Comparison of ENCODE assay signal across 8 cellular contexts in genomic region chr5:13478831-13479465, GRCh38.
DNase-seq lines count a peak whose midpoint lies in the region; ATAC-seq and TF ChIP-seq lines count a peak whose summit lies in the region.

No MANE protein-coding gene starts in this region.

- no peaks in the 10 kb centered on the region for H3K36me3 ChIP-seq in PC-9 (ENCODE audit: low read depth)

- H3K4me3 ChIP-seq in PC-9 (no peak overlapping the region), epithelial cell of esophagus (ENCODE audit: low read length) (no peak overlapping the region)

- ATAC-seq in GM19324 (IDR thresholded peaks at IDR 0.05; ENCODE audit: low FRiP score, unreplicated experiment): no peak
- ATAC-seq in GM18517 (IDR thresholded peaks at IDR 0.05; ENCODE audit: unreplicated experiment): no peak

- peaks cover 10% of the 10 kb centered on the region; the same call in 1 of the 2 replicates for H3K4me1 ChIP-seq in PC-9 (replicated peaks; ENCODE audit: insufficient read depth)

- no peak overlapping the region for H3K27ac ChIP-seq in PC-9

- no peaks in the 10 kb centered on the region for H3K9me2 ChIP-seq in PC-9 (ENCODE audit: insufficient read depth)

- H3K27me3 ChIP-seq in PC-9 (ENCODE audit: insufficient read depth, low read depth): no peaks in the 10 kb centered on the region

- no peaks in the 10 kb centered on the region for H3F3A ChIP-seq in PC-9 (ENCODE audit: insufficient read depth, low read depth)

- no peaks in the 10 kb centered on the region for H3K9me3 ChIP-seq in PC-9 (ENCODE audit: insufficient read depth, low read depth)

- H3K4me2 ChIP-seq in PC-9: no peak overlapping the region

- DNase-seq in GM04504 (ENCODE audit: low read depth) (peak; percentile 44), HuH-7 (ENCODE audit: low spot score) (peak; percentile 30), PC-9 (peak in 1 of 2 experiments; percentile 32), epithelial cell of esophagus (ENCODE audit: low read depth) (peak; percentile 72), non-pigmented ciliary epithelial cell (ENCODE audit: low read depth) (peak; percentile 18)
- DNase-seq in activated CD4-positive, alpha-beta T cell treated with anti-CD3 and anti-CD28 coated beads for 48 hours: no peak

- H2AFZ ChIP-seq in PC-9: no peak overlapping the region

- H3K79me2 ChIP-seq in PC-9 (ENCODE audit: low read depth): no peaks in the 10 kb centered on the region

- POLR2A ChIA-PET in PC-9 (lab: Charles Lee; ENCODE audit: unreplicated experiment): interaction anchor here (0.7 kb wide), 1 partner anchor 435 kb away, joined by 11 read pairs; no protein-coding TSS in a partner anchor

- no peaks in the 10 kb centered on the region for H4K20me1 ChIP-seq in PC-9 (ENCODE audit: insufficient read depth)

- CTCF ChIA-PET in PC-9 (lab: Charles Lee): interaction anchor here (0.6 to 1.4 kb wide), 4 partner anchors 475 to 1170 kb away, joined by 3 to 8 read pairs (median 4); no protein-coding TSS in a partner anchor

- intact Hi-C loops in PC-9 (cut with micrococcal nuclease; ENCODE audit: unreplicated experiment): loop anchor here (2.0 to 10.0 kb wide), 3 partner anchors 478 to 1186 kb away; no protein-coding TSS in a partner anchor

- no TSS peak for BruUV-seq in PC-9 (replicated peaks; lab: Mats Ljungman, UMichigan)

- TF ChIP-seq CTCF in PC-9 (conservative IDR thresholded peaks at IDR 0.05) (peak; percentile 80), epithelial cell of esophagus (IDR thresholded peaks at IDR 0.05; ENCODE audit: insufficient read depth, low read depth, low read length, missing control alignments) (peak; percentile 72)
